ENCODE assay signal across 8 cellular contexts in the genomic region with DNA sequence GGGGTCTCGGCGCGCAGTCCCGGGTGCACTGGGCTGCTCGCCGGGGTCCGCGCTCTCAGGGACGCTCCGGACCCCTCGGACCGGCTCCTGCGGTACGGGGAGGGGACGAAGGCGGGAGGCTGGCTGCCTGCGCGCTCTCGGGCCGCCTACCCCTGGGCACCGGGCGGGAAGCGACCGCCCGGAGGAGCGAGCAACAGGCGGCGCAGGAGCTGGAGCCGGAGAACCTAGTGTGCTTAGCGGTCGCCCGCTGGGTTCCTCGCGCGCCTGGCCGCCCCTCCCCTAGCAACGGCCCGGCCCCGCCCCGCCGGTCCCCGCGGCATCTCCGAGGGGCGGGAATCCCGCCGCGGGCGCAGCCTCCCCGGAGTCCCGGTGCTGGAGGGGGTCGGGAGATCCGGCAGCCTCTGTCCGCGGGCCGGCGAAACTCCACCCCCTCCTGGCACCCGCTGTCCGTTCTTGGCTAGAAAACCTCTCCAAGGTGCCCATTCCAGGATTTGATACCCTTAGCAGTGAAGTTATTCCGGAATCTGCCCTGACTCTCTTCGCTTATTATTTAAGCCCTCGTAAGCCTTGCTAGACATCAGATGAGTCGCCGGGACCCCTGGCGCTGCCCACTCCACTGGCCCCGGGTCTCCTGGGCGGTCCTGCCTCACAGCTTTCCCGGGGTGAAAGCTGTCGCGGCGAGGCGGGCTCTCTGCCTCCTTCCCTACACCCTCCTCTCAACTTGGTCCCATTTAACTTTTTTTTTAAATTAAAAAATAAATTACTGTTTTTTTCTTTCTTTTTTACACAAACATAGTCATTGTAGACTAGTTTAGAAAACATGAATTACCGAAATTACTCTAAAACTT. TPM values are rescaled to one million over a fixed set of nuclear protein-coding genes. Genes with fewer than 3 reads are reported as not detected.
DNase-seq lines count a peak whose midpoint lies in the region; ATAC-seq and TF ChIP-seq lines count a peak whose summit lies in the region.

A gene (minus strand): TSS at position 231 of the 848 bp plus-strand sequence. CDS start 246 bp downstream, outside the sequence.

- POLR2A ChIA-PET in activated B cell treated with CpG ODN at 0.5 μM for 24 hours (lab: Charles Lee) = no interaction called here

- H3K4me3 Mint-ChIP-seq in activated B cell treated with CpG ODN at 0.5 μM for 24 hours (peak within 1 kb of the TSS; percentile 77), naive B cell (peak within 1 kb of the TSS; percentile 44 to 95 (median 90))

- H3K4me3 ChIP-seq in epithelial cell of proximal tubule (ENCODE audit: low read depth, low read length) (peak within 1 kb of the TSS; percentile 44), thymus (ENCODE audit: low read length) (peak within 1 kb of the TSS; percentile 47)

- WGBS in thymus = 2% methylated on average over 73 of the region's 73 CpGs

- H3K36me3 Mint-ChIP-seq in activated B cell treated with CpG ODN at 0.5 μM for 24 hours (ENCODE audit: low read depth) (peaks cover 4% of the 10 kb centered on the region), naive B cell (no peaks in the 10 kb centered on the region)

- H3K9me3 Mint-ChIP-seq in activated B cell treated with CpG ODN at 0.5 μM for 24 hours (no peaks in the 10 kb centered on the region), naive B cell (peaks cover 0 to 1% (median 0%) of the 10 kb centered on the region in 7 donors)

- H3K36me3 ChIP-seq in thymus (ENCODE audit: control insufficient read depth, insufficient read depth) = no peaks in the 10 kb centered on the region

- H3K27me3 Mint-ChIP-seq in activated B cell treated with CpG ODN at 0.5 μM for 24 hours (peaks cover 20% of the 10 kb centered on the region), naive B cell (peaks cover 18 to 30% (median 21%) of the 10 kb centered on the region in 3 donors)

- intact Hi-C loops in activated B cell treated with CpG ODN at 0.5 μM for 24 hours (cut with micrococcal nuclease) = no loop called here

- H3K27ac Mint-ChIP-seq in activated B cell treated with CpG ODN at 0.5 μM for 24 hours (no peak within 1 kb of the TSS), naive B cell (peak within 1 kb of the TSS in 1 of 6 donors; percentile 39)

- ATAC-seq in activated B cell treated with CpG ODN at 0.5 μM for 24 hours (ENCODE audit: low read depth) (peak; percentile 79), naive B cell (ENCODE audit: low read depth in 2 of 2) (peak; percentile 73 to 75), HG02588 (IDR thresholded peaks at IDR 0.05; ENCODE audit: unreplicated experiment) (no peak)

- H3K4me1 Mint-ChIP-seq in activated B cell treated with CpG ODN at 0.5 μM for 24 hours (peaks cover 26% of the 10 kb centered on the region), naive B cell (peaks cover 18 to 27% (median 19%) of the 10 kb centered on the region in 3 donors)

- CTCF ChIA-PET in activated B cell treated with CpG ODN at 0.5 μM for 24 hours (lab: Charles Lee) = interaction anchor here (0.6 kb wide), 1 partner anchor 12 kb away, joined by 3 read pairs; no protein-coding TSS in a partner anchor

- H3K4me1 ChIP-seq in thymus (ENCODE audit: control insufficient read depth, insufficient read depth, low read length) = peaks cover 4% of the 10 kb centered on the region

- peaks cover 36% of the 10 kb centered on the region for H3K27me3 ChIP-seq in thymus (ENCODE audit: control insufficient read depth, insufficient read depth)

- no peak within 1 kb of the TSS for H3K27ac ChIP-seq in thymus (ENCODE audit: low read depth)

- peak; percentile 48 for DNase-seq in DMS 273 treated with DMSO at 0.1 percent for 48 hours (lab: John Stamatoyannopoulos, UW)
- DNase-seq in NCI-H1092 (lab: John Stamatoyannopoulos, UW) = peak; percentile 28
- peak; percentile 54 for DNase-seq in activated B cell treated with CpG ODN at 0.5 μM for 24 hours
- no peak for DNase-seq in epithelial cell of proximal tubule (ENCODE audit: low read depth)
- DNase-seq in naive B cell = peak; percentile 29
- DNase-seq in NCI-H1048 (lab: John Stamatoyannopoulos, UW) = no peak

- no peaks in the 10 kb centered on the region for H3K9me3 ChIP-seq in thymus (ENCODE audit: control insufficient read depth)

- TF ChIP-seq CTCF in activated B cell treated with CpG ODN at 0.5 μM for 24 hours (IDR thresholded peaks at IDR 0.05) (no peak), epithelial cell of proximal tubule (conservative IDR thresholded peaks at IDR 0.05; ENCODE audit: low read depth, low read length) (no peak)

RNA-seq across cellular contexts. Expression of the gene that starts here (rescaled TPM):
- total RNA-seq in activated B cell treated with CpG ODN at 0.5 μM for 24 hours (not detected in 2 replicates), epithelial cell of proximal tubule (0.22 TPM in 1 of 2 replicates, not detected in the other)
- polyA plus RNA-seq in naive B cell (ENCODE audit: low read depth in 6 of 6) (1 to 10 TPM in 1 of 6 donors, under 1 TPM in 4, not detected in 1; 0.42 to 1.5 (median 0.82) TPM), thymus (0.07 TPM)

Comparison
In these comparisons a context has a peak if more than half of its experiments do, and no peak if none do; other contexts are left out.
1. Peak in DNase-seq and ATAC-seq in activated B cell treated with CpG ODN at 0.5 μM for 24 hours; RNA of the gene not detected or under 1 TPM.
2. DNase-seq: peak in DMS 273 treated with DMSO at 0.1 percent for 48 hours (single experiment), NCI-H1092 (single experiment) and naive B cell (single experiment); none in epithelial cell of proximal tubule (single experiment) and NCI-H1048 (single experiment).